ENCODE assay signal across 10 cellular contexts in genomic region chr15:66151809-66152208, GRCh38.
DNase-seq lines count a peak whose midpoint lies in the region; ATAC-seq, FAIRE-seq and TF ChIP-seq lines count a peak whose summit lies in the region.
"Had no signal": no experiment of that assay in that cellular context is flagged by ENCODE, and none has a peak within 500 bp of the region (broad histone marks: within the 10 kb centered on the region; RNA-seq: fewer than 3 reads in every experiment).

No MANE protein-coding gene starts in this region.

- TF ChIP-seq CTCF in HEK293 (tag by site-specific recombination; IDR thresholded peaks at IDR 0.05) (no peak), WTC11 (IDR thresholded peaks at IDR 0.05) (no peak), left lung (IDR thresholded peaks at IDR 0.05) (no peak)

- H3K4me1 Mint-ChIP-seq in WTC11 = peaks cover 14% of the 10 kb centered on the region
- H3K4me1 Mint-ChIP-seq in naive thymus-derived CD4-positive, alpha-beta T cell = peaks cover 0 to 3% (median 0%) of the 10 kb centered on the region in 7 donors

- 23 to 43% (median 38%) methylated on average over 7 of the region's 7 CpGs for WGBS in small intestine, 3 donors

- H3K27ac ChIP-seq in HEK293 (ENCODE audit: extremely low read depth, low read depth, low read length) (no peak overlapping the region), small intestine (ENCODE audit: low read depth in 1 of 2, low read length in 1 of 2) (no peak overlapping the region), left lung (no peak overlapping the region)
- H3K27ac ChIP-seq in naive thymus-derived CD4-positive, alpha-beta T cell (ENCODE audit: low read depth, low read length) = no peak overlapping the region
- H3K27ac ChIP-seq: prostate gland had no signal

- H3K4me1 ChIP-seq in HEK293 (ENCODE audit: control insufficient read depth, insufficient read depth, low read length) = peaks cover 16% of the 10 kb centered on the region
- H3K4me1 ChIP-seq in small intestine (ENCODE audit: control insufficient read depth in 2 of 2, insufficient read depth in 1 of 2, low read depth in 1 of 2, low read length in 1 of 2) = no peaks in the 10 kb centered on the region
- H3K4me1 ChIP-seq in naive thymus-derived CD4-positive, alpha-beta T cell (ENCODE audit: control insufficient read depth in 2 of 2, insufficient read depth in 2 of 2, low read length in 2 of 2) = no peaks in the 10 kb centered on the region
- H3K4me1 ChIP-seq in left lung = no peaks in the 10 kb centered on the region
- H3K4me1 ChIP-seq: prostate gland had no signal

- H3K27me3 ChIP-seq in small intestine (ENCODE audit: control insufficient read depth in 2 of 2, insufficient read depth in 2 of 2, low read length in 2 of 2) (peaks cover 0 to 3% of the 10 kb centered on the region in 2 donors), left lung (peaks cover 0 to 28% of the 10 kb centered on the region in 2 donors)
- H3K27me3 ChIP-seq in naive thymus-derived CD4-positive, alpha-beta T cell (ENCODE audit: control insufficient read depth in 2 of 2, insufficient read depth in 2 of 2, low read length in 2 of 2) = no peaks in the 10 kb centered on the region

- H3K36me3 Mint-ChIP-seq in WTC11 = no peaks in the 10 kb centered on the region
- no peaks in the 10 kb centered on the region for H3K36me3 Mint-ChIP-seq in naive thymus-derived CD4-positive, alpha-beta T cell

- intact Hi-C loops in naive thymus-derived CD4-positive, alpha-beta T cell (cut with micrococcal nuclease) = no loop called here
- intact Hi-C loops in left lung (cut with DNase I) = no loop called here

- H3K4me3 ChIP-seq in HEK293 (ENCODE audit: low read depth, low read length) (no peak overlapping the region), small intestine (ENCODE audit: low read depth in 1 of 2, low read length in 2 of 2) (no peak overlapping the region), left lung (no peak overlapping the region)
- H3K4me3 ChIP-seq in naive thymus-derived CD4-positive, alpha-beta T cell (ENCODE audit: low read length) = no peak overlapping the region
- H3K4me3 ChIP-seq: prostate gland had no signal

- CTCF ChIA-PET in HEK293 (lab: Yijun Ruan, JAX) (interaction anchor here (0.6 to 0.7 kb wide), 2 partner anchors 207 to 637 kb away, joined by 3 to 5 read pairs; no protein-coding TSS in a partner anchor), WTC11 (lab: Charles Lee) (interaction anchor here (0.5 to 2.8 kb wide), 51 partner anchors 9 to 635 kb away, joined by 3 to 21 read pairs (median 3); partner anchors contain the start of gene RAB11A)
- CTCF ChIA-PET in naive thymus-derived CD4-positive, alpha-beta T cell (lab: Charles Lee) = interaction anchor here (0.8 kb wide), 1 partner anchor 9 kb away, joined by 4 read pairs; no protein-coding TSS in a partner anchor

- no peaks in the 10 kb centered on the region for H3K9me3 ChIP-seq in HEK293 (ENCODE audit: control insufficient read depth, insufficient read depth, low read depth, low read length)
- H3K9me3 ChIP-seq in small intestine (ENCODE audit: control insufficient read depth, low read depth) = no peaks in the 10 kb centered on the region
- H3K9me3 ChIP-seq in naive thymus-derived CD4-positive, alpha-beta T cell (ENCODE audit: control insufficient read depth in 2 of 3, low read length in 3 of 3) = no peaks in the 10 kb centered on the region
- H3K9me3 ChIP-seq in left lung = no peaks in the 10 kb centered on the region
- H3K9me3 ChIP-seq: prostate gland had no signal

- H3K27ac Mint-ChIP-seq in WTC11 = no peak overlapping the region
- H3K27ac Mint-ChIP-seq in naive thymus-derived CD4-positive, alpha-beta T cell = no peak overlapping the region

- ATAC-seq in WTC11 (peak; percentile 89), left lung (no peak)
- ATAC-seq in naive thymus-derived CD4-positive, alpha-beta T cell = no peak

- FAIRE-seq in small intestine (lab: Jason Lieb, UNC) = no peak
- FAIRE-seq: astrocyte, endometrium had no signal

- no peaks in the 10 kb centered on the region for H3K9me3 Mint-ChIP-seq in WTC11
- peaks cover 0 to 1% (median 0%) of the 10 kb centered on the region in 11 donors for H3K9me3 Mint-ChIP-seq in naive thymus-derived CD4-positive, alpha-beta T cell

- DNase-seq in NCI-H2107 treated with DMSO at 0.1 percent for 48 hours (lab: John Stamatoyannopoulos, UW; ENCODE audit: unreplicated experiment) (peak; percentile 58), WTC11 (ENCODE audit: low spot score) (peak; percentile 66), small intestine (peak; percentile 20), left lung (no peak), NK-92 (lab: John Stamatoyannopoulos, UW; ENCODE audit: unreplicated experiment) (no peak)
- no peak for DNase-seq in naive thymus-derived CD4-positive, alpha-beta T cell

- no peaks in the 10 kb centered on the region for H3K27me3 Mint-ChIP-seq in WTC11 (ENCODE audit: low read depth)
- peaks cover 0 to 16% (median 8%) of the 10 kb centered on the region in 5 donors for H3K27me3 Mint-ChIP-seq in naive thymus-derived CD4-positive, alpha-beta T cell

- no peak overlapping the region for H3K4me3 Mint-ChIP-seq in WTC11
- no peak overlapping the region for H3K4me3 Mint-ChIP-seq in naive thymus-derived CD4-positive, alpha-beta T cell

- POLR2A ChIA-PET in HEK293 (lab: Yijun Ruan, JAX) = interaction anchor here (0.6 kb wide), 1 partner anchor 498 kb away, joined by 6 read pairs; no protein-coding TSS in a partner anchor
- POLR2A ChIA-PET in WTC11 (lab: Charles Lee) = interaction anchor here (0.5 kb wide), 1 partner anchor 129 kb away, joined by 4 read pairs; no protein-coding TSS in a partner anchor
- POLR2A ChIA-PET in naive thymus-derived CD4-positive, alpha-beta T cell (lab: Charles Lee) = interaction anchor here (0.6 kb wide), 1 partner anchor 45 kb away, joined by 4 read pairs; no protein-coding TSS in a partner anchor

- H3K36me3 ChIP-seq in HEK293 (ENCODE audit: control insufficient read depth in 2 of 2, insufficient read depth in 1 of 2, low read length in 2 of 2) (no peaks in the 10 kb centered on the region), small intestine (ENCODE audit: control insufficient read depth in 2 of 2, insufficient read depth in 2 of 2, low read length in 2 of 2) (no peaks in the 10 kb centered on the region), left lung (no peaks in the 10 kb centered on the region)
- H3K36me3 ChIP-seq in naive thymus-derived CD4-positive, alpha-beta T cell (ENCODE audit: control insufficient read depth in 2 of 3, insufficient read depth in 3 of 3, low read length in 3 of 3) = no peaks in the 10 kb centered on the region
- H3K36me3 ChIP-seq: prostate gland had no signal

TF ChIP-seq in WTC11, 78 proteins besides CTCF, POLR2A, EP300 and RAD21:
- TF ChIP-seq GABPB1 (CRISPR knock-in tag; IDR thresholded peaks at IDR 0.05) (no peak), HMGXB4 (CRISPR knock-in tag; IDR thresholded peaks at IDR 0.05) (0 out of 2 replicates have a peak, but pooled peaks have one; percentile 24), JAZF1 (CRISPR knock-in tag; IDR thresholded peaks at IDR 0.05) (no peak), ZNF416 (CRISPR knock-in tag; IDR thresholded peaks at IDR 0.05) (no peak)

Comparison
In these comparisons a context has a peak if more than half of its experiments do, and no peak if none do; other contexts are left out.
1. DNase-seq: peak in NCI-H2107 treated with DMSO at 0.1 percent for 48 hours (single experiment), WTC11 (single experiment) and small intestine (single experiment); none in naive thymus-derived CD4-positive, alpha-beta T cell (0 of 9), left lung (0 of 2) and NK-92 (single experiment).